1 cellular context compared by ENCODE assay signal in the genomic region with DNA sequence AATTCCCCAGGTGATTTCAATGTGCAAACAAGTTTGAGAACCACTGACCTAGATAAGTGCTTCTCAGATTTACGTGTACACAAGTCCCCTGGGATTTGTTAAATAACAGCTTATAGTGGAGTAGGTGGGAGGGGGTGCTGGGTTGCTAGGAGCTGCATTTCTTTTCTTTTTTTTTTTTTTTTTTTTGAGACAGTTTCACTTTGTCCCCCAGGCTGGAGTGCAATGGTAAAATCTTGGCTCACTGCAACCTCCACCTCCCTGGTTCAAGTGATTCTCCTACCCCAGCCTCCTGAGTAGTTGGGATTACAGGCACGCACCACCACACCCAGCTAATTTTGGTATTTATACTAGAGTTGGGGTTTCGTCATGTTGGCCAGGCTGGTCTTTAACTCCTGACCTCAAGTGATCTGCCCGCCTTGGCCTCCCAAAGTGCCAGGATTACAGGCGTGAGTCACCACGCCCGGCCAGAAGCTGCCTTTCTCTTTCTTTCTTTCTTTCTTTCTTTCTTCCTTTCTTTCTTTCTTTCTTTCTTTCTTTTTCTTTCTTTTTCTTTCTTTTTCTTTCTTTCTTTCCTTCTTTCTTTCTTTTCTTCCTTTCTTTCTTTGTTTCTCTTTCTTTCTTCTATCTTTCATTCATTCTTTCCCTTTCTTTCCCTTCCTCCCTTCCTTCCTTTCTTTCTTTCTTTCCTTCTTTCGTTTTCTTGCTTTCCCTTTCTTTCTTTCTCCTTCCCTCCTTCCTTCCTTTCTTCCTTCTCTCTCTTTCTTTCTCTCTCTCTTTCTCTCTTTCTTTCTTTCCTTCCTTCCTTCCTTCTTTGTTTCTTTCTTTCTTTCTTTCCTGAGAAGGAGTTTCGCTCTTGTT.
TF ChIP-seq lines count a peak whose summit lies in the region.
"Not testable (repeated sequence)": the region's sequence is repeated elsewhere in the genome, so short reads cannot be mapped to it uniquely, and the experiment has no call there.

No MANE protein-coding gene starts in this region.

TF ChIP-seq in K562, 482 proteins besides CTCF, POLR2A, EP300 and RAD21 (continued from another document):
- TF ChIP-seq, protein P1, sequence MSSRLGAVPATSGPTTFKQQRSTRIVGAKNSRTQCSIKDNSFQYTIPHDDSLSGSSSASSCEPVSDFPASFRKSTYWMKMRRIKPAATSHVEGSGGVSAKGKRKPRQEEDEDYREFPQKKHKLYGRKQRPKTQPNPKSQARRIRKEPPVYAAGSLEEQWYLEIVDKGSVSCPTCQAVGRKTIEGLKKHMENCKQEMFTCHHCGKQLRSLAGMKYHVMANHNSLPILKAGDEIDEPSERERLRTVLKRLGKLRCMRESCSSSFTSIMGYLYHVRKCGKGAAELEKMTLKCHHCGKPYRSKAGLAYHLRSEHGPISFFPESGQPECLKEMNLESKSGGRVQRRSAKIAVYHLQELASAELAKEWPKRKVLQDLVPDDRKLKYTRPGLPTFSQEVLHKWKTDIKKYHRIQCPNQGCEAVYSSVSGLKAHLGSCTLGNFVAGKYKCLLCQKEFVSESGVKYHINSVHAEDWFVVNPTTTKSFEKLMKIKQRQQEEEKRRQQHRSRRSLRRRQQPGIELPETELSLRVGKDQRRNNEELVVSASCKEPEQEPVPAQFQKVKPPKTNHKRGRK (tag; IDR thresholded peaks at IDR 0.05), result peak; percentile 96
- TF ChIP-seq ARHGAP35 (IDR thresholded peaks at IDR 0.05; ENCODE audit: partially characterized antibody) (peak; percentile 68), THRAP3 (IDR thresholded peaks at IDR 0.05; ENCODE audit: borderline replicate concordance) (0 out of 2 replicates have a peak, but pooled peaks have one; percentile 61), MYBL2 (IDR thresholded peaks at IDR 0.05; ENCODE audit: low read depth) (0 out of 2 replicates have a peak, but pooled peaks have one; percentile 19)
- not testable (repeated sequence) for TF ChIP-seq MYBL2 (CRISPR knock-in tag; IDR thresholded peaks at IDR 0.05; ENCODE audit: borderline replicate concordance)
